Comparison of ENCODE assay signal across 8 cellular contexts in genomic region chr5:1523793-1524480, GRCh38. TPM values are rescaled to one million over a fixed set of nuclear protein-coding genes. Genes with fewer than 3 reads are reported as not detected.
DNase-seq lines count a peak whose midpoint lies in the region; ATAC-seq and TF ChIP-seq lines count a peak whose summit lies in the region.

A gene with protein sequence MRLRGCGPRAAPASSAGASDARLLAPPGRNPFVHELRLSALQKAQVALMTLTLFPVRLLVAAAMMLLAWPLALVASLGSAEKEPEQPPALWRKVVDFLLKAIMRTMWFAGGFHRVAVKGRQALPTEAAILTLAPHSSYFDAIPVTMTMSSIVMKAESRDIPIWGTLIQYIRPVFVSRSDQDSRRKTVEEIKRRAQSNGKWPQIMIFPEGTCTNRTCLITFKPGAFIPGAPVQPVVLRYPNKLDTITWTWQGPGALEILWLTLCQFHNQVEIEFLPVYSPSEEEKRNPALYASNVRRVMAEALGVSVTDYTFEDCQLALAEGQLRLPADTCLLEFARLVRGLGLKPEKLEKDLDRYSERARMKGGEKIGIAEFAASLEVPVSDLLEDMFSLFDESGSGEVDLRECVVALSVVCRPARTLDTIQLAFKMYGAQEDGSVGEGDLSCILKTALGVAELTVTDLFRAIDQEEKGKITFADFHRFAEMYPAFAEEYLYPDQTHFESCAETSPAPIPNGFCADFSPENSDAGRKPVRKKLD (minus strand): TSS chr5:1523960. CDS start chr5:1523844, 116 bp downstream.

- peaks cover 0 to 16% of the 10 kb centered on the region in 2 donors for H3K4me1 ChIP-seq in ascending aorta

- TF ChIP-seq CTCF in ascending aorta (IDR thresholded peaks at IDR 0.05): peak in 1 of 3 experiments; percentile 18

- intact Hi-C loops in ascending aorta (cut with DNase I): loop anchor here (2.0 to 5.0 kb wide), 5 partner anchors 19 to 177 kb away; partner anchors contain the start of gene CLPTM1L

- H3K27ac ChIP-seq in ascending aorta: peak within 1 kb of the TSS; percentile 89 to 91

- DNase-seq in NCI-H128 (lab: John Stamatoyannopoulos, UW; ENCODE audit: unreplicated experiment): peak; percentile 28
- DNase-seq in T-helper 22 cell (ENCODE audit: low read depth): peak; percentile 43
- DNase-seq in ascending aorta (ENCODE audit: low spot score in 2 of 2): peak; percentile 8 to 86
- peak; percentile 87 for DNase-seq in hepatic stellate cell (ENCODE audit: low spot score)
- no peak for DNase-seq in renal cortical epithelial cell (ENCODE audit: low read depth)
- DNase-seq in cerebellar nuclear complex (lab: John Stamatoyannopoulos, UW): no peak

- H3K36me3 ChIP-seq in ascending aorta: peaks cover 0 to 8% of the 10 kb centered on the region in 2 donors

- H3K27me3 ChIP-seq in ascending aorta: no peaks in the 10 kb centered on the region

- peak within 1 kb of the TSS; percentile 82 to 88 for H3K4me3 ChIP-seq in ascending aorta

- peak; percentile 44 for ATAC-seq in GM18499 (IDR thresholded peaks at IDR 0.05; ENCODE audit: insufficient read depth, unreplicated experiment)
- ATAC-seq in HG02759 (IDR thresholded peaks at IDR 0.05; ENCODE audit: unreplicated experiment): peak; percentile 80

- no peaks in the 10 kb centered on the region for H3K9me3 ChIP-seq in ascending aorta

RNA-seq across cellular contexts. Expression of the gene that starts here (rescaled TPM):
- 86.2 TPM for total RNA-seq in ascending aorta
- total RNA-seq in renal cortical epithelial cell: 80.9 and 176 TPM in 2 replicates

Comparison
In these comparisons a context has a peak if more than half of its experiments do, and no peak if none do; other contexts are left out.
1. DNase-seq: peak in NCI-H128 (single experiment), T-helper 22 cell (single experiment), ascending aorta (2 of 2) and hepatic stellate cell (single experiment); none in renal cortical epithelial cell (single experiment) and cerebellar nuclear complex (0 of 2).